19 cellular contexts compared by ENCODE assay signal in the genomic region with DNA sequence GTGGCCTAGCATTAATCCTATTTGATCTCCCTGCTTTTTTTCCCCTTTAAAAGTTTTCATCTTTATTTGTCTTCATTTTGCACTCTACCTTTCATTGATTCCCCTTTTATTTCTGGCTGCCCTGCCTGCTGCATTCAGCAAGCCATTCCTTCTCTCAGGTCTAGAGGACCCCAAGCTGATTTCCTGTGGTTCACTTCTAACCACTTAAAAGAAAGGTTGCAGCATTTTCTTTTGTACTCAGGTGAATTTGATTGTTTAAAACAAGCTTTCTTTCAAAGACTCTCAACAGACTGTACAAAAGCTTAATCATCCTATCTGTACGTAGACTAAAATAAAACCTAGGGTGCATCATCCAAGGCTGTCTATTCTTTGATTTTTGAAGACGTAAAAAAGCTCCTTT.
DNase-seq lines count a peak whose midpoint lies in the region; ATAC-seq and TF ChIP-seq lines count a peak whose summit lies in the region.
"Had no signal": no experiment of that assay in that cellular context is flagged by ENCODE, and none has a peak within 500 bp of the region (broad histone marks: within the 10 kb centered on the region; RNA-seq: fewer than 3 reads in every experiment).

No MANE protein-coding gene starts in this region.

- H3K9me3 ChIP-seq in DND-41 (ENCODE audit: insufficient read depth, low read length, severe bottlenecking) (no peaks in the 10 kb centered on the region), HUES64 (ENCODE audit: insufficient read depth, low read depth, low read length) (no peaks in the 10 kb centered on the region), OCI-LY7 (ENCODE audit: low read length) (no peaks in the 10 kb centered on the region), T-helper 17 cell (ENCODE audit: control insufficient read depth, low read length, poor library complexity, severe bottlenecking) (no peaks in the 10 kb centered on the region)
- H3K9me3 ChIP-seq: SK-N-SH had no signal

- H3K4me3 Mint-ChIP-seq in nephron (no peak overlapping the region), T-helper 17 cell (no peak overlapping the region)
- H3K4me3 Mint-ChIP-seq: CD4-positive, CD25-positive, alpha-beta regulatory T cell; T-cell had no signal

- WGBS in HUES64 = 92% methylated on average over 2 of the region's 2 CpGs

- peaks cover 31% of the 10 kb centered on the region for H3K4me1 Mint-ChIP-seq in nephron
- peaks cover 6% of the 10 kb centered on the region for H3K4me1 Mint-ChIP-seq in T-helper 17 cell
- H3K4me1 Mint-ChIP-seq: CD4-positive, CD25-positive, alpha-beta regulatory T cell had no signal

- intact Hi-C loops in OCI-LY7 (cut with micrococcal nuclease; ENCODE audit: unreplicated experiment) = no loop called here

- H3K79me2 ChIP-seq in DND-41 (ENCODE audit: insufficient read depth, low read length) (no peaks in the 10 kb centered on the region), OCI-LY7 (ENCODE audit: insufficient read depth, low read depth, low read length) (no peaks in the 10 kb centered on the region)

- H3K27ac Mint-ChIP-seq in nephron = peak overlapping the region; percentile 1 to 73 (median 39)
- no peak overlapping the region for H3K27ac Mint-ChIP-seq in T-helper 17 cell
- H3K27ac Mint-ChIP-seq: CD4-positive, CD25-positive, alpha-beta regulatory T cell; T-cell had no signal

- CTCF ChIA-PET in OCI-LY7 (lab: Charles Lee; ENCODE audit: unreplicated experiment) = no interaction called here

- no peaks in the 10 kb centered on the region for H3K36me3 ChIP-seq in DND-41 (ENCODE audit: insufficient read depth, low read length)
- no peaks in the 10 kb centered on the region for H3K36me3 ChIP-seq in HUES64 (ENCODE audit: insufficient read depth, low read length)
- no peaks in the 10 kb centered on the region for H3K36me3 ChIP-seq in OCI-LY7 (ENCODE audit: insufficient read depth, low read length)

- BruUV-seq in OCI-LY7 (replicated peaks; lab: Mats Ljungman, UMichigan) = no TSS peak

- H3K27ac ChIP-seq in DND-41 (ENCODE audit: low read length) = no peak overlapping the region
- H3K27ac ChIP-seq in HUES64 (ENCODE audit: low read depth, low read length) = peak overlapping the region; percentile 39; the same call in 1 of the 2 replicates
- no peak overlapping the region for H3K27ac ChIP-seq in OCI-LY7 (ENCODE audit: low read depth, low read length, poor library complexity, severe bottlenecking)
- H3K27ac ChIP-seq: GM23248 had no signal

- H4K20me1 ChIP-seq in DND-41 (ENCODE audit: insufficient read depth, low read length) = no peaks in the 10 kb centered on the region
- H4K20me1 ChIP-seq in OCI-LY7 (ENCODE audit: insufficient read depth, low read length) = no peaks in the 10 kb centered on the region

- H3K27me3 Mint-ChIP-seq in nephron (ENCODE audit: low read depth) (no peaks in the 10 kb centered on the region), T-helper 17 cell (peaks cover 5% of the 10 kb centered on the region)
- H3K27me3 Mint-ChIP-seq: CD4-positive, CD25-positive, alpha-beta regulatory T cell; T-cell had no signal

- ATAC-seq in DND-41 (ENCODE audit: insufficient read depth, low read depth) = peak; percentile 82
- no peak for ATAC-seq in T-helper 17 cell
- ATAC-seq: T-cell had no signal

- no peak for TF ChIP-seq CTCF in DND-41 (IDR thresholded peaks at IDR 0.05; ENCODE audit: borderline replicate concordance, extremely low read depth, low read length, poor library complexity, severe bottlenecking)
- no peak for TF ChIP-seq CTCF in OCI-LY7 (conservative IDR thresholded peaks at IDR 0.05; ENCODE audit: low read length)
- no peak for TF ChIP-seq CTCF in nephron (IDR thresholded peaks at IDR 0.05; ENCODE audit: unreplicated experiment in 3 of 3)

- H2AFZ ChIP-seq in DND-41 (ENCODE audit: low read depth, low read length) = no peak overlapping the region
- no peak overlapping the region; the same call in 1 of the 2 replicates for H2AFZ ChIP-seq in OCI-LY7 (ENCODE audit: low read length)
- H2AFZ ChIP-seq: GM23248 had no signal

- POLR2A ChIA-PET in OCI-LY7 (lab: Charles Lee) = interaction anchor here (0.5 to 2.2 kb wide), 5 partner anchors 11 to 833 kb away, joined by 3 to 5 read pairs (median 3); no protein-coding TSS in a partner anchor

- H3K4me2 ChIP-seq in DND-41 (ENCODE audit: insufficient read depth, low read length) (no peak overlapping the region), OCI-LY7 (ENCODE audit: low read length) (no peak overlapping the region)
- H3K4me2 ChIP-seq: SK-N-SH had no signal

- no peaks in the 10 kb centered on the region for H3K9me2 ChIP-seq in OCI-LY7 (ENCODE audit: insufficient read depth, low read length)
- H3K9me2 ChIP-seq: SK-N-SH had no signal

- H3K4me3 ChIP-seq in DND-41 (ENCODE audit: low read depth in 1 of 2, low read length in 2 of 2) (no peak overlapping the region), HUES64 (ENCODE audit: low read length) (no peak overlapping the region), OCI-LY7 (ENCODE audit: low read depth, low read length, poor library complexity, severe bottlenecking) (no peak overlapping the region)
- H3K4me3 ChIP-seq: GM23248 had no signal

- no peaks in the 10 kb centered on the region for H3K9me3 Mint-ChIP-seq in nephron
- H3K9me3 Mint-ChIP-seq: T-cell had no signal

- H3K9ac ChIP-seq in DND-41 (ENCODE audit: low read depth, low read length) (no peak overlapping the region), HUES64 (ENCODE audit: low read depth, low read length) (no peak overlapping the region)
- H3K9ac ChIP-seq: GM23248, SK-N-SH had no signal

- no peak for DNase-seq in DND-41
- DNase-seq in OCI-LY7 (ENCODE audit: low spot score) = peak; percentile 27
- DNase-seq in T-helper 17 cell = no peak
- no peak for DNase-seq in stimulated activated CD8-positive, alpha-beta memory T cell treated with anti-CD3 and anti-CD28 coated beads, Interleukin-4, amount 100 ng/mL, for 48 hours
- DNase-seq in NCI-H2171 treated with DMSO at 0.1 percent for 48 hours (lab: John Stamatoyannopoulos, UW) = no peak
- DNase-seq: CD4-positive, CD25-positive, alpha-beta regulatory T cell; DMS53; GM23248; IMR-90; Kasumi-1; NCI-H1105 treated with DMSO at 0.1 percent for 48 hours; NCI-H1694 treated with DMSO at 0.1 percent for 48 hours; NCI-H2171; NCI-H510A treated with DMSO at 0.1 percent for 48 hours; SHP77; SK-N-SH; T-cell had no signal

- peaks cover 10% of the 10 kb centered on the region for H3K36me3 Mint-ChIP-seq in nephron (ENCODE audit: low read depth)
- no peaks in the 10 kb centered on the region for H3K36me3 Mint-ChIP-seq in T-helper 17 cell (ENCODE audit: low read depth)
- H3K36me3 Mint-ChIP-seq: CD4-positive, CD25-positive, alpha-beta regulatory T cell; T-cell had no signal

- H3K27me3 ChIP-seq in DND-41 (ENCODE audit: insufficient read depth, low read length, poor library complexity) (no peaks in the 10 kb centered on the region), HUES64 (ENCODE audit: insufficient read depth, low read length) (no peaks in the 10 kb centered on the region)

- H3K4me1 ChIP-seq in DND-41 (ENCODE audit: insufficient read depth, low read length) = no peaks in the 10 kb centered on the region
- peaks cover 60% of the 10 kb centered on the region for H3K4me1 ChIP-seq in HUES64 (ENCODE audit: insufficient read depth, low read length)
- H3K4me1 ChIP-seq in OCI-LY7 (ENCODE audit: insufficient read depth, low read length, poor library complexity, severe bottlenecking) = peaks cover 14% of the 10 kb centered on the region
